ENCODE assay signal across 8 cellular contexts in genomic region chr14:54901380-54902142, GRCh38. TPM values are rescaled to one million over a fixed set of nuclear protein-coding genes. Genes with fewer than 3 reads are reported as not detected.
DNase-seq lines count a peak whose midpoint lies in the region; ATAC-seq and TF ChIP-seq lines count a peak whose summit lies in the region.

No MANE protein-coding gene starts in this region.

- intact Hi-C loops in activated CD8-positive, alpha-beta T cell treated with anti-CD3 and anti-CD28 coated beads for 36 hours (cut with micrococcal nuclease), result no loop called here

- no peak overlapping the region for H3K9ac ChIP-seq in H9 (ENCODE audit: extremely low read depth, insufficient read length, low read length)

- H3K36me3 Mint-ChIP-seq in H9 (ENCODE audit: insufficient read depth in 1 of 3, low read depth in 3 of 3) (no peaks in the 10 kb centered on the region; a peak in 1 of 7 replicates), glutamatergic neuron (ENCODE audit: unreplicated experiment) (no peaks in the 10 kb centered on the region)
- peaks cover 10% of the 10 kb centered on the region for H3K36me3 Mint-ChIP-seq in activated CD8-positive, alpha-beta T cell treated with anti-CD3 and anti-CD28 coated beads for 36 hours (ENCODE audit: low read depth)

- no peaks in the 10 kb centered on the region for H3K4me1 ChIP-seq in H9 (ENCODE audit: insufficient read depth, low read length)

- no peaks in the 10 kb centered on the region for H3K9me3 ChIP-seq in H9 (ENCODE audit: control insufficient read depth, low read depth, low read length)

- peaks cover 13% of the 10 kb centered on the region; the same call in 1 of the 2 replicates for H3K27me3 ChIP-seq in H9 (ENCODE audit: insufficient read depth, low read length)

- CTCF ChIA-PET in activated CD8-positive, alpha-beta T cell treated with anti-CD3 and anti-CD28 coated beads for 36 hours (lab: Charles Lee), result interaction anchor here (0.6 to 5.4 kb wide), 8 partner anchors 8 to 143 kb away, joined by 3 to 40 read pairs (median 6); no protein-coding TSS in a partner anchor

- no peak overlapping the region for H2BK20ac ChIP-seq in H9 (ENCODE audit: low read depth, low read length, poor library complexity, severe bottlenecking)

- peaks cover 9% of the 10 kb centered on the region for H3K23me2 ChIP-seq in H9 (ENCODE audit: insufficient read length, low read depth, low read length, poor library complexity, severe bottlenecking)

- no peak overlapping the region for H4K5ac ChIP-seq in H9 (ENCODE audit: insufficient read length, low read depth, low read length)

- H2AFZ ChIP-seq in H9 (ENCODE audit: low read length), result no peak overlapping the region

- H3K18ac ChIP-seq in H9 (ENCODE audit: insufficient read length, low read depth, low read length), result no peak overlapping the region

- H2BK120ac ChIP-seq in H9 (ENCODE audit: low read depth, low read length, poor library complexity, severe bottlenecking), result no peak overlapping the region

- H3K56ac ChIP-seq in H9 (ENCODE audit: insufficient read length, low read depth, low read length), result no peak overlapping the region

- no peak overlapping the region for H2BK5ac ChIP-seq in H9 (ENCODE audit: insufficient read length, low read length)

- H2BK12ac ChIP-seq in H9 (ENCODE audit: insufficient read length, low read depth, low read length), result no peak overlapping the region

- no peak overlapping the region; the same call in 1 of the 2 replicates for H3K14ac ChIP-seq in H9 (ENCODE audit: insufficient read depth, low read length)

- no peaks in the 10 kb centered on the region for H3K9me3 Mint-ChIP-seq in H9
- H3K9me3 Mint-ChIP-seq in activated CD8-positive, alpha-beta T cell treated with anti-CD3 and anti-CD28 coated beads for 36 hours, result no peaks in the 10 kb centered on the region
- H3K9me3 Mint-ChIP-seq in glutamatergic neuron (ENCODE audit: unreplicated experiment), result peaks cover 2% of the 10 kb centered on the region

- no peaks in the 10 kb centered on the region for H3K79me2 ChIP-seq in H9 (ENCODE audit: insufficient read depth, low read length)

- H4K20me1 ChIP-seq in H9 (ENCODE audit: control insufficient read depth, insufficient read depth, insufficient read length), result no peaks in the 10 kb centered on the region

- H3K4me2 ChIP-seq in H9 (ENCODE audit: insufficient read depth, insufficient read length, low read length), result peak overlapping the region; percentile 90

- DNase-seq in AG09309 (ENCODE audit: low read depth), result no peak
- no peak for DNase-seq in H9
- DNase-seq in activated CD8-positive, alpha-beta T cell treated with anti-CD3 and anti-CD28 coated beads for 36 hours, result peak; percentile 34
- DNase-seq in glutamatergic neuron, result no peak
- no peak for DNase-seq in retinal pigment epithelial cell (ENCODE audit: low read depth)
- no peak for DNase-seq in epidermal melanocyte (ENCODE audit: insufficient read length, low spot score)
- DNase-seq in HPDE6-E6E7 (ENCODE audit: extremely low spot score), result no peak

- H3K23ac ChIP-seq in H9 (ENCODE audit: insufficient read length, low read depth, low read length), result no peak overlapping the region

- no peak overlapping the region for H3K4ac ChIP-seq in H9 (ENCODE audit: low read depth, low read length)

- no peak overlapping the region for H2BK15ac ChIP-seq in H9 (ENCODE audit: low read depth, low read length)

- peaks cover 43% of the 10 kb centered on the region for H3K27me3 Mint-ChIP-seq in H9 (ENCODE audit: low read depth)
- no peaks in the 10 kb centered on the region for H3K27me3 Mint-ChIP-seq in activated CD8-positive, alpha-beta T cell treated with anti-CD3 and anti-CD28 coated beads for 36 hours
- peaks cover 6% of the 10 kb centered on the region for H3K27me3 Mint-ChIP-seq in glutamatergic neuron (ENCODE audit: unreplicated experiment)

- H4K8ac ChIP-seq in H9 (replicated peaks; ENCODE audit: insufficient read length, low read depth, low read length), result no peak overlapping the region

- no peaks in the 10 kb centered on the region for H3K79me1 ChIP-seq in H9 (ENCODE audit: insufficient read depth, low read depth, low read length, poor library complexity, severe bottlenecking)

- no peak overlapping the region for H3K27ac ChIP-seq in H9 (ENCODE audit: insufficient read length, low read depth, low read length)

- no peak overlapping the region for H3T11ph ChIP-seq in H9 (ENCODE audit: low read length)

- H3K4me3 Mint-ChIP-seq in H9, result peak overlapping the region; percentile 72 to 85
- peak overlapping the region; percentile 84 for H3K4me3 Mint-ChIP-seq in activated CD8-positive, alpha-beta T cell treated with anti-CD3 and anti-CD28 coated beads for 36 hours
- H3K4me3 Mint-ChIP-seq in glutamatergic neuron (ENCODE audit: unreplicated experiment), result peak overlapping the region; percentile 85

- H3K4me3 ChIP-seq in AG09309 (ENCODE audit: control insufficient read depth, low read depth, low read length) (peak overlapping the region; percentile 82), retinal pigment epithelial cell (ENCODE audit: low read length) (peak overlapping the region; percentile 76)

- ATAC-seq in activated CD8-positive, alpha-beta T cell treated with anti-CD3 and anti-CD28 coated beads for 36 hours, result no peak
- no peak for ATAC-seq in HG02610 (IDR thresholded peaks at IDR 0.05; ENCODE audit: unreplicated experiment)

- TF ChIP-seq CTCF in AG09309 (IDR thresholded peaks at IDR 0.05; ENCODE audit: control insufficient read depth, insufficient read depth, low read depth, low read length, missing control alignments) (no peak), H9 (conservative IDR thresholded peaks at IDR 0.05) (no peak), glutamatergic neuron (IDR thresholded peaks at IDR 0.05; ENCODE audit: partially characterized antibody, unreplicated experiment) (no peak), retinal pigment epithelial cell (conservative IDR thresholded peaks at IDR 0.05; ENCODE audit: low read depth, low read length) (no peak)
- no peak for TF ChIP-seq CTCF in activated CD8-positive, alpha-beta T cell treated with anti-CD3 and anti-CD28 coated beads for 36 hours (IDR thresholded peaks at IDR 0.05)

- H3K4me1 Mint-ChIP-seq in H9 (peaks cover 7 to 8% of the 10 kb centered on the region in 2 experiments), glutamatergic neuron (ENCODE audit: low read depth, unreplicated experiment) (no peaks in the 10 kb centered on the region)
- peaks cover 21% of the 10 kb centered on the region for H3K4me1 Mint-ChIP-seq in activated CD8-positive, alpha-beta T cell treated with anti-CD3 and anti-CD28 coated beads for 36 hours (ENCODE audit: low read depth)

- no CpG with 5 or more reads among the region's 42 CpGs for WGBS in H9 (ENCODE audit: extremely low coverage, insufficient read length, low lambda C conversion rate)

- no peak overlapping the region for H4K91ac ChIP-seq in H9 (ENCODE audit: insufficient read length, low read depth, low read length)

- H3K27ac Mint-ChIP-seq in H9 (no peak overlapping the region), glutamatergic neuron (ENCODE audit: unreplicated experiment) (no peak overlapping the region)
- H3K27ac Mint-ChIP-seq in activated CD8-positive, alpha-beta T cell treated with anti-CD3 and anti-CD28 coated beads for 36 hours, result peak overlapping the region; percentile 84

- POLR2A ChIA-PET in activated CD8-positive, alpha-beta T cell treated with anti-CD3 and anti-CD28 coated beads for 36 hours (lab: Charles Lee), result interaction anchor here (0.6 to 3.3 kb wide), 3 partner anchors 20 to 253 kb away, joined by 3 to 22 read pairs (median 7); partner anchors contain the start of gene MAPK1IP1L

- H2AK5ac ChIP-seq in H9 (ENCODE audit: insufficient read length, low read length), result no peak overlapping the region

RNA-seq across cellular contexts. Expression of gene GCH1, which starts 1.1 kb away (rescaled TPM):
- total RNA-seq in H9 (2021) (7.7 and 8.6 TPM in 2 replicates), glutamatergic neuron (ENCODE audit: unreplicated experiment) (2.4 TPM)
- 10 to 100 TPM; 35.4 to 38.1 TPM for total RNA-seq in activated CD8-positive, alpha-beta T cell treated with anti-CD3 and anti-CD28 coated beads for 36 hours
